27 cellular contexts compared by ENCODE assay signal in genomic region chr18:9606039-9606438, GRCh38.
"Had no signal": no experiment of that assay in that cellular context is flagged by ENCODE, and none has a peak within 500 bp of the region (broad histone marks: within the 10 kb centered on the region; RNA-seq: fewer than 3 reads in every experiment).

No MANE protein-coding gene starts in this region.

- H3K4me3 ChIP-seq: colonic mucosa, coronary artery, dorsolateral prefrontal cortex, esophagus muscularis mucosa, esophagus squamous epithelium, gastrocnemius medialis, gastroesophageal sphincter, heart left ventricle, heart right ventricle, hepatocyte had no signal

- H3K27me3 Mint-ChIP-seq: dendritic cell treated with granulocyte-macrophage colony-stimulating factor and Interleukin-4, amounts not matched to agents 40 ng/mL and 50 ng/mL, for 4 days; effector memory CD8-positive, alpha-beta T cell had no signal

- H3K9me3 ChIP-seq: colonic mucosa, esophagus muscularis mucosa, gastrocnemius medialis had no signal

- H3K4me3 Mint-ChIP-seq: dendritic cell treated with granulocyte-macrophage colony-stimulating factor and Interleukin-4, amounts not matched to agents 40 ng/mL and 50 ng/mL, for 4 days; effector memory CD8-positive, alpha-beta T cell; endodermal cell had no signal

- H2AFZ ChIP-seq: hepatocyte had no signal

- H3K27ac Mint-ChIP-seq: dendritic cell treated with granulocyte-macrophage colony-stimulating factor and Interleukin-4, amounts not matched to agents 40 ng/mL and 50 ng/mL, for 4 days; effector memory CD8-positive, alpha-beta T cell; endodermal cell had no signal

- H3K27me3 ChIP-seq: colonic mucosa, dorsolateral prefrontal cortex, esophagus muscularis mucosa, esophagus squamous epithelium, foreskin keratinocyte, gastrocnemius medialis, gastroesophageal sphincter, heart left ventricle, heart right ventricle, hepatocyte had no signal

- FAIRE-seq: endometrium, endothelial cell of umbilical vein, frontal cortex had no signal

- H3K9me3 Mint-ChIP-seq: effector memory CD8-positive, alpha-beta T cell had no signal

- H3K27ac ChIP-seq: colonic mucosa, coronary artery, dorsolateral prefrontal cortex, esophagus muscularis mucosa, esophagus squamous epithelium, foreskin keratinocyte, gastrocnemius medialis, gastroesophageal sphincter, heart left ventricle, heart right ventricle, hepatocyte had no signal

- ATAC-seq: effector memory CD8-positive, alpha-beta T cell; esophagus mucosa; foreskin keratinocyte; gastrocnemius medialis; gastroesophageal sphincter; heart left ventricle; heart right ventricle had no signal

- H3K4me2 ChIP-seq: hepatocyte had no signal

- H3K36me3 ChIP-seq: colonic mucosa, gastrocnemius medialis had no signal

- DNase-seq: colonic mucosa; cortex of kidney; dermis blood vessel endothelial cell; dorsolateral prefrontal cortex; effector CD4-positive, alpha-beta T cell; effector CD8-positive, alpha-beta T cell; effector memory CD4-positive, alpha-beta T cell; effector memory CD8-positive, alpha-beta T cell; endodermal cell; esophagus squamous epithelium; foreskin fibroblast; foreskin keratinocyte; foreskin melanocyte; gastrocnemius medialis; head of caudate nucleus; heart left ventricle; heart right ventricle; hippocampal formation had no signal
